Comparison of ENCODE assay signal across 1 cellular context in the genomic region with DNA sequence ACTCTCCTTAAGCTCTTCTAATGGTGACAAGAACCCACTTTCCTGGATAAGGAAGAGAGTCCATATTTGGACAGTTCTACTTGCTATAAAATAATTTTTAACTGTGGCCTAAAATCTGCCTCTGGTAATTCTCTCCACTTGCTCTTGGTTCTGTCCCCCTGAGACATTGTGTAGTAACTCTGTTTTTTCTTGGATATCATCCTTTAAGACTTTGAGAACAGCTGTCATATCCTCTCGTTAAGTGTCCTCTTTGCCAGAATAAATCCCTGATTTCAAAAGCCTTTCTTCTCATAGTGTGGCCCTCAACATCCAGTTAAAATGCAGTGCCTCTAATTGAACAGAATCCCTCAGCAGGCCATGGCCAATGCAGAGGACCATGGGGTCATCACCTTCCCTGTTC.
TF ChIP-seq lines count a peak whose summit lies in the region.

No MANE protein-coding gene starts in this region.

TF ChIP-seq in IMR-90, 13 proteins besides CTCF, POLR2A, EP300 and RAD21 (continued from another document):
- no peak for TF ChIP-seq NFE2L2 (IDR thresholded peaks at IDR 0.05; ENCODE audit: low read depth, low read length)
- TF ChIP-seq BHLHE40 (IDR thresholded peaks at IDR 0.05; ENCODE audit: low read depth, low read length), result no peak
- TF ChIP-seq MXI1 (IDR thresholded peaks at IDR 0.05; ENCODE audit: borderline replicate concordance, low read depth, low read length), result no peak
- TF ChIP-seq CHD1 (IDR thresholded peaks at IDR 0.05; ENCODE audit: low read depth, low read length), result no peak
